20 cellular contexts compared by ENCODE assay signal in the genomic region with DNA sequence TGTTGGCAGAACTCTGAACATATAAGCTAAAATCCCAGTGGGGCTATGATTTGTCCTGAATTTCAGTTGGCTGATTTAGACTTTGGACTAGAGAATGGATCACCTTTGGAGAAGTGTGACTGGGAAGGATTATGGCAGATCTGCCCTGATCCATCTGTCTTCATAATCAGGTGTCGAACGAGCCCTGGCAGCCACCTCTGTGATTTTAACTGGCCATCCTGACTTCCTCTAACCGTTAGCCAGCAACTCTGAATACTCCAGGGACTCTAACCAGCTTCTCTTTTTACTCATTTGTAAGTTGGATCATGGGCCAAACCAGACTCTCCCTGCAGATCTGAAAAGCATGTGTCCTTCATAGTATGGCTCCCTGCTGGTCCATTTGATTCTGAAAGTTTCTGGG. TPM values are rescaled to one million over a fixed set of nuclear protein-coding genes. Genes with fewer than 3 reads are reported as not detected.
A peak's percentile ranks its signal among the peaks of the same experiment; 100 is the strongest.
DNase-seq lines count a peak whose midpoint lies in the region; TF ChIP-seq lines count a peak whose summit lies in the region.
"Had no signal": no experiment of that assay in that cellular context is flagged by ENCODE, and none has a peak within 500 bp of the region (broad histone marks: within the 10 kb centered on the region; RNA-seq: fewer than 3 reads in every experiment).

No MANE protein-coding gene starts in this region.

- no CpG with 5 or more reads among the region's 3 CpGs for WGBS in mesendoderm (ENCODE audit: extremely low coverage, insufficient coverage, low lambda C conversion rate)

- no peaks in the 10 kb centered on the region for H3K79me2 ChIP-seq in mesendoderm (ENCODE audit: control insufficient read depth, insufficient read depth, low read length)

- no peak overlapping the region for H3K9ac ChIP-seq in mesendoderm (ENCODE audit: low read length)

- no peak overlapping the region for H4K5ac ChIP-seq in mesendoderm (ENCODE audit: low read length)

- H4K8ac ChIP-seq in mesendoderm (ENCODE audit: low read depth, low read length), result no peak overlapping the region

- no peaks in the 10 kb centered on the region for H3K36me3 Mint-ChIP-seq in activated CD4-positive, alpha-beta memory T cell treated with anti-CD3 and anti-CD28 coated beads for 36 hours
- H3K36me3 Mint-ChIP-seq: CD14-positive monocyte had no signal

- H2AK5ac ChIP-seq in mesendoderm (ENCODE audit: low read length), result no peak overlapping the region

- no peaks in the 10 kb centered on the region for H3K36me3 ChIP-seq in WERI-Rb-1
- peaks cover 49% of the 10 kb centered on the region for H3K36me3 ChIP-seq in cardiac muscle cell
- H3K36me3 ChIP-seq in mesendoderm (ENCODE audit: control insufficient read depth, insufficient read depth, low read length), result no peaks in the 10 kb centered on the region
- no peaks in the 10 kb centered on the region for H3K36me3 ChIP-seq in tibial artery

- H3K9me3 ChIP-seq in WERI-Rb-1 (ENCODE audit: severe bottlenecking) (no peaks in the 10 kb centered on the region), cardiac muscle cell (ENCODE audit: low read depth) (no peaks in the 10 kb centered on the region), tibial artery (no peaks in the 10 kb centered on the region)
- H3K9me3 ChIP-seq: SJCRH30 had no signal

- no peak overlapping the region for H2BK120ac ChIP-seq in mesendoderm (ENCODE audit: low read depth, low read length)

- CTCF ChIA-PET in activated CD4-positive, alpha-beta memory T cell treated with anti-CD3 and anti-CD28 coated beads for 36 hours (lab: Charles Lee), result no interaction called here

- H3K23ac ChIP-seq in mesendoderm (ENCODE audit: low read length), result no peak overlapping the region

- H3K27me3 ChIP-seq in WERI-Rb-1 (ENCODE audit: insufficient read depth, low read depth, severe bottlenecking), result no peaks in the 10 kb centered on the region
- H3K27me3 ChIP-seq in cardiac muscle cell, result no peaks in the 10 kb centered on the region
- H3K27me3 ChIP-seq in mesendoderm (ENCODE audit: insufficient read depth, low read length, poor library complexity), result no peaks in the 10 kb centered on the region
- H3K27me3 ChIP-seq in tibial artery, result no peaks in the 10 kb centered on the region
- H3K27me3 ChIP-seq: SJCRH30 had no signal

- intact Hi-C loops in tibial artery (cut with DNase I; ENCODE audit: low total_unique reads), result no loop called here
- intact Hi-C loops in activated CD4-positive, alpha-beta memory T cell treated with anti-CD3 and anti-CD28 coated beads for 36 hours (cut with micrococcal nuclease), result no loop called here

- no peaks in the 10 kb centered on the region for H3K79me1 ChIP-seq in mesendoderm (ENCODE audit: low read length)

- peak; percentile 26 for DNase-seq in WERI-Rb-1
- DNase-seq in cardiac muscle cell (ENCODE audit: low read depth in 1 of 2, low spot score in 1 of 2), result no peak
- DNase-seq in mesendoderm, result peak; percentile 14
- no peak for DNase-seq in tibial artery
- no peak for DNase-seq in middle frontal gyrus (ENCODE audit: extremely low spot score, low spot score)
- no peak for DNase-seq in activated CD4-positive, alpha-beta memory T cell treated with anti-CD3 and anti-CD28 coated beads for 36 hours
- no peak for DNase-seq in SW480 (ENCODE audit: low spot score)
- DNase-seq: ACHN, DMS79, GOT3, MM.1S, NCI-H1105 treated with DMSO at 0.1 percent for 48 hours, NCI-H1694, NCI-H2107, NCI-H2227 treated with DMSO at 0.1 percent for 48 hours, NCI-H510A treated with DMSO at 0.1 percent for 48 hours, PC-3, SJCRH30 had no signal

- no peak overlapping the region for H3K56ac ChIP-seq in mesendoderm (ENCODE audit: low read length)

- H3K4me1 Mint-ChIP-seq in activated CD4-positive, alpha-beta memory T cell treated with anti-CD3 and anti-CD28 coated beads for 36 hours (ENCODE audit: low read depth), result no peaks in the 10 kb centered on the region
- H3K4me1 Mint-ChIP-seq: CD14-positive monocyte had no signal

- H3K4me1 ChIP-seq in cardiac muscle cell (ENCODE audit: low read depth), result no peaks in the 10 kb centered on the region
- H3K4me1 ChIP-seq in mesendoderm (ENCODE audit: control insufficient read depth, low read depth, low read length), result no peaks in the 10 kb centered on the region
- peaks cover 0 to 41% (median 22%) of the 10 kb centered on the region in 4 donors for H3K4me1 ChIP-seq in tibial artery

- no peak overlapping the region for H3K27ac ChIP-seq in WERI-Rb-1
- H3K27ac ChIP-seq in cardiac muscle cell, result peak overlapping the region; percentile 66
- no peak overlapping the region for H3K27ac ChIP-seq in mesendoderm (ENCODE audit: low read depth, low read length)
- H3K27ac ChIP-seq in tibial artery, result peak overlapping the region; percentile 29 to 65
- H3K27ac ChIP-seq: RWPE1, SJCRH30 had no signal

- no peak overlapping the region for H3K18ac ChIP-seq in mesendoderm (ENCODE audit: low read length)

- H3K27ac Mint-ChIP-seq in activated CD4-positive, alpha-beta memory T cell treated with anti-CD3 and anti-CD28 coated beads for 36 hours, result no peak overlapping the region
- H3K27ac Mint-ChIP-seq: CD14-positive monocyte had no signal

- H3K4me3 Mint-ChIP-seq in activated CD4-positive, alpha-beta memory T cell treated with anti-CD3 and anti-CD28 coated beads for 36 hours, result no peak overlapping the region
- H3K4me3 Mint-ChIP-seq: CD14-positive monocyte had no signal

- no peak overlapping the region for H3K4me3 ChIP-seq in WERI-Rb-1 (ENCODE audit: low read depth, low read length)
- H3K4me3 ChIP-seq in cardiac muscle cell, result no peak overlapping the region
- no peak overlapping the region for H3K4me3 ChIP-seq in mesendoderm (ENCODE audit: low read length)
- no peak overlapping the region for H3K4me3 ChIP-seq in tibial artery
- H3K4me3 ChIP-seq: SJCRH30 had no signal

- POLR2A ChIA-PET in activated CD4-positive, alpha-beta memory T cell treated with anti-CD3 and anti-CD28 coated beads for 36 hours (lab: Charles Lee), result no interaction called here

- H2BK15ac ChIP-seq in mesendoderm (replicated peaks; ENCODE audit: low read depth), result no peak overlapping the region

- H3K4me2 ChIP-seq in mesendoderm (ENCODE audit: low read length), result no peak overlapping the region

- peaks cover 12% of the 10 kb centered on the region for H3K27me3 Mint-ChIP-seq in activated CD4-positive, alpha-beta memory T cell treated with anti-CD3 and anti-CD28 coated beads for 36 hours

- H3K9me3 Mint-ChIP-seq in activated CD4-positive, alpha-beta memory T cell treated with anti-CD3 and anti-CD28 coated beads for 36 hours, result no peaks in the 10 kb centered on the region
- H3K9me3 Mint-ChIP-seq: CD14-positive monocyte had no signal

- no peak for TF ChIP-seq CTCF in WERI-Rb-1 (IDR thresholded peaks at IDR 0.05; ENCODE audit: low read depth, low read length)
- no peak for TF ChIP-seq CTCF in cardiac muscle cell (IDR thresholded peaks at IDR 0.05; ENCODE audit: low read depth, low read length)
- no peak for TF ChIP-seq CTCF in tibial artery (IDR thresholded peaks at IDR 0.05)

- H3K4ac ChIP-seq in mesendoderm (ENCODE audit: low read depth, low read length), result no peak overlapping the region

- no peak overlapping the region for H2BK5ac ChIP-seq in mesendoderm (ENCODE audit: low read length)

RNA-seq across cellular contexts. Expression of a gene that starts 32.0 kb away (rescaled TPM):
- 276 and 303 TPM in 2 replicates for total RNA-seq in cardiac muscle cell
- 785 and 814 TPM in 2 replicates for polyA plus RNA-seq in cardiac muscle cell
- polyA plus RNA-seq in mesendoderm (2013, experiment 1 of 2), result 1.3 TPM
- polyA plus RNA-seq in mesendoderm (2013, experiment 2 of 2), result 1.1 TPM
- under 1 TPM in 1 of 2 experiments, not detected in 1; 0.17 TPM for total RNA-seq in activated CD4-positive, alpha-beta memory T cell treated with anti-CD3 and anti-CD28 coated beads for 36 hours
- total RNA-seq: PC-3 had no signal
- polyA plus RNA-seq: CD14-positive monocyte had no signal

Comparison
In these comparisons a context has a peak if more than half of its experiments do, and no peak if none do; other contexts are left out.
1. DNase-seq: peak in WERI-Rb-1 (single experiment) and mesendoderm (single experiment); none in cardiac muscle cell (0 of 2), tibial artery (0 of 2), middle frontal gyrus (single experiment), activated CD4-positive, alpha-beta memory T cell treated with anti-CD3 and anti-CD28 coated beads for 36 hours (single experiment) and SW480 (single experiment).
2. H3K27ac ChIP-seq: peak in cardiac muscle cell (single experiment) and tibial artery (2 of 2); none in WERI-Rb-1 (single experiment) and mesendoderm (single experiment).
3. RNA of a gene that starts 32.0 kb away (total RNA-seq): 276 to 303 TPM in cardiac muscle cell; 0.17 TPM in activated CD4-positive, alpha-beta memory T cell treated with anti-CD3 and anti-CD28 coated beads for 36 hours; every median in the first group is over 100 times any median in the second.